Comparison of ENCODE assay signal across 19 cellular contexts in genomic region chr12:6265038-6265405, GRCh38. TPM values are rescaled to one million over a fixed set of nuclear protein-coding genes. Genes with fewer than 3 reads are reported as not detected.
DNase-seq lines count a peak whose midpoint lies in the region; ATAC-seq, FAIRE-seq and TF ChIP-seq lines count a peak whose summit lies in the region.
"Had no signal": no experiment of that assay in that cellular context is flagged by ENCODE, and none has a peak within 500 bp of the region (broad histone marks: within the 10 kb centered on the region; RNA-seq: fewer than 3 reads in every experiment).

No MANE protein-coding gene starts in this region.

- CTCF ChIA-PET in mammary epithelial cell (lab: Charles Lee; ENCODE audit: low non-redundant PET) = no interaction called here
- CTCF ChIA-PET in H1 (lab: Charles Lee; ENCODE audit: partially characterized antibody) = interaction anchor here (1.4 to 6.2 kb wide), 7 partner anchors 9 to 227 kb away, joined by 5 to 53 read pairs (median 8); no protein-coding TSS in a partner anchor

- peaks cover 6% of the 10 kb centered on the region for H3K27me3 Mint-ChIP-seq in nephron progenitor cell (ENCODE audit: low read depth, poor library complexity)

- no peaks in the 10 kb centered on the region for H3K36me3 Mint-ChIP-seq in nephron progenitor cell (ENCODE audit: low read depth)

- no peak overlapping the region for H3K18ac ChIP-seq in H1 (ENCODE audit: extremely low read depth, low read length)

- H4K91ac ChIP-seq in H1 (replicated peaks; ENCODE audit: insufficient read length, low read length) = no peak overlapping the region

- no peak overlapping the region for H4K5ac ChIP-seq in H1 (ENCODE audit: insufficient read length, low read depth, low read length)

- TF ChIP-seq RAD21 in H1 (IDR thresholded peaks at IDR 0.05 in 1 of 2, conservative IDR thresholded peaks at IDR 0.05 in 1 of 2; ENCODE audit: low read depth in 2 of 2, low read length in 2 of 2) = no peak

- H3K27ac Mint-ChIP-seq in nephron progenitor cell = peak overlapping the region; percentile 2
- H3K27ac Mint-ChIP-seq: GM23338 had no signal

- H3K36me3 ChIP-seq in breast epithelium = no peaks in the 10 kb centered on the region
- no peaks in the 10 kb centered on the region for H3K36me3 ChIP-seq in mammary epithelial cell (ENCODE audit: insufficient read depth, low read length)
- no peaks in the 10 kb centered on the region for H3K36me3 ChIP-seq in H1 (ENCODE audit: control insufficient read depth in 2 of 4, insufficient read depth in 4 of 4, low read length in 3 of 4)
- H3K36me3 ChIP-seq in upper lobe of right lung = no peaks in the 10 kb centered on the region
- H3K36me3 ChIP-seq in testis (ENCODE audit: low read depth, missing control alignments) = no peaks in the 10 kb centered on the region
- H3K36me3 ChIP-seq: BLaER1 treated with 17β-estradiol and CSF1 and Interleukin-3, amounts not matched to agents 10 nM and 100 nM had no signal

- no peaks in the 10 kb centered on the region for H4K20me1 ChIP-seq in mammary epithelial cell (ENCODE audit: insufficient read depth, low read length)
- no peaks in the 10 kb centered on the region for H4K20me1 ChIP-seq in H1 (replicated peaks in 1 of 2; ENCODE audit: control insufficient read depth in 1 of 2, insufficient read depth in 2 of 2, low read length in 2 of 2)
- H4K20me1 ChIP-seq: BLaER1 treated with 17β-estradiol and CSF1 and Interleukin-3, amounts not matched to agents 10 nM and 100 nM had no signal

- peak overlapping the region; percentile 90; the same call in 1 of the 2 replicates for H2BK12ac ChIP-seq in H1 (ENCODE audit: low read depth, low read length)

- ATAC-seq in upper lobe of right lung = peak; percentile 4
- ATAC-seq: A549, GM23338 had no signal

- peaks cover 46% of the 10 kb centered on the region for H3K4me1 Mint-ChIP-seq in nephron progenitor cell

- TF ChIP-seq POLR2A in breast epithelium (IDR thresholded peaks at IDR 0.05) (no peak), H1 (IDR thresholded peaks at IDR 0.05; ENCODE audit: control extremely low read depth in 1 of 2, low read depth in 2 of 2, low read length in 2 of 2) (no peak), testis (IDR thresholded peaks at IDR 0.05) (no peak)

- no peak for FAIRE-seq in H1 (lab: Jason Lieb, UNC)
- FAIRE-seq: A549, GM12891 had no signal

- WGBS in mammary epithelial cell (ENCODE audit: low coverage, missing lambda C conversion rate) = 82% methylated on average over 1 of the region's 2 CpGs
- WGBS in H1 (ENCODE audit: extremely low coverage in 1 of 2, insufficient coverage in 1 of 2, insufficient read length in 1 of 2, insufficient replicate concordance in 2 of 2, low coverage in 1 of 2, low lambda C conversion rate in 2 of 2, missing lambda C conversion rate in 1 of 2), 2 experiments = 82% methylated on average over 2 of the region's 2 CpGs; no CpG with 5 or more reads in 1 of the 2 experiments
- 90 to 98% methylated on average over 2 of the region's 2 CpGs for WGBS in testis, 2 donors

- H3K27me3 ChIP-seq in breast epithelium (no peaks in the 10 kb centered on the region), mammary epithelial cell (ENCODE audit: insufficient read depth, low read length) (no peaks in the 10 kb centered on the region), H1 (replicated peaks in 1 of 4; ENCODE audit: control insufficient read depth in 3 of 4, extremely low read depth in 1 of 4, insufficient read depth in 3 of 4, low read length in 3 of 4) (no peaks in the 10 kb centered on the region), upper lobe of right lung (no peaks in the 10 kb centered on the region), testis (no peaks in the 10 kb centered on the region)
- H3K27me3 ChIP-seq: BLaER1 treated with 17β-estradiol and CSF1 and Interleukin-3, amounts not matched to agents 10 nM and 100 nM had no signal

- H2AFZ ChIP-seq in mammary epithelial cell (ENCODE audit: low read depth, low read length) = no peak overlapping the region
- no peak overlapping the region for H2AFZ ChIP-seq in H1 (ENCODE audit: low read length)

- H3K9ac ChIP-seq in mammary epithelial cell (ENCODE audit: insufficient read depth, low read length) = no peak overlapping the region
- H3K9ac ChIP-seq in H1 (replicated peaks in 1 of 4; ENCODE audit: extremely low read depth in 1 of 4, low read depth in 3 of 4, low read length in 3 of 4) = no peak overlapping the region
- H3K9ac ChIP-seq: BLaER1 treated with 17β-estradiol and CSF1 and Interleukin-3, amounts not matched to agents 10 nM and 100 nM; KMS-11 had no signal

- DNase-seq in breast epithelium (ENCODE audit: low spot score in 2 of 2) (no peak), mammary epithelial cell (no peak), H1 (ENCODE audit: low read depth in 1 of 2, low spot score in 2 of 2) (no peak), nephron progenitor cell (no peak), upper lobe of right lung (peak; percentile 56), A172 (ENCODE audit: low spot score) (no peak), NK-92 (lab: John Stamatoyannopoulos, UW; ENCODE audit: unreplicated experiment) (no peak), testis (no peak)
- DNase-seq: GF-D8, NCI-H1048, NCI-H1436 treated with DMSO at 0.1 percent for 48 hours, NCI-H524 treated with DMSO at 0.1 percent for 48 hours, SIG-M5 had no signal

- H3K4me1 ChIP-seq in breast epithelium = no peaks in the 10 kb centered on the region
- H3K4me1 ChIP-seq in mammary epithelial cell (ENCODE audit: insufficient read depth, low read length) = peaks cover 19% of the 10 kb centered on the region
- peaks cover 8 to 16% (median 12%) of the 10 kb centered on the region in 4 experiments for H3K4me1 ChIP-seq in H1 (replicated peaks in 1 of 4; ENCODE audit: control insufficient read depth in 3 of 4, insufficient read depth in 4 of 4, low read length in 3 of 4)
- peaks cover 11% of the 10 kb centered on the region for H3K4me1 ChIP-seq in upper lobe of right lung
- H3K4me1 ChIP-seq in testis = peaks cover 6% of the 10 kb centered on the region

- no peak overlapping the region for H3K4ac ChIP-seq in H1 (replicated peaks; ENCODE audit: insufficient read length, low read depth, low read length)

- H2BK120ac ChIP-seq in H1 (replicated peaks; ENCODE audit: low read depth, low read length) = no peak overlapping the region

- dilution Hi-C loops in mammary epithelial cell (cut with HindIII; ENCODE audit: low sequenced_read_pairs) = no loop called here

- no peak overlapping the region for H3K14ac ChIP-seq in H1 (ENCODE audit: insufficient read length)

- H3K9me3 ChIP-seq in breast epithelium = no peaks in the 10 kb centered on the region
- no peaks in the 10 kb centered on the region for H3K9me3 ChIP-seq in mammary epithelial cell (replicated peaks; ENCODE audit: insufficient read depth, low read length)
- H3K9me3 ChIP-seq in H1 (ENCODE audit: insufficient read depth in 2 of 2, low read depth in 1 of 2, low read length in 1 of 2) = no peaks in the 10 kb centered on the region
- H3K9me3 ChIP-seq in upper lobe of right lung = no peaks in the 10 kb centered on the region
- H3K9me3 ChIP-seq in testis = no peaks in the 10 kb centered on the region
- H3K9me3 ChIP-seq: A549; BLaER1 treated with 17β-estradiol and CSF1 and Interleukin-3, amounts not matched to agents 10 nM and 100 nM had no signal

- H3K4me3 Mint-ChIP-seq in nephron progenitor cell = no peak overlapping the region
- H3K4me3 Mint-ChIP-seq: GM23338 had no signal

- H3K4me2 ChIP-seq in mammary epithelial cell (ENCODE audit: insufficient read depth, low read depth, low read length) (no peak overlapping the region), H1 (ENCODE audit: insufficient read depth in 1 of 2, low read depth in 2 of 2, low read length in 2 of 2) (no peak overlapping the region)
- H3K4me2 ChIP-seq: A549; BLaER1 treated with 17β-estradiol and CSF1 and Interleukin-3, amounts not matched to agents 10 nM and 100 nM; GM23338; KMS-11 had no signal

- H2BK20ac ChIP-seq in H1 (ENCODE audit: low read length) = no peak overlapping the region

- no peak overlapping the region for H2BK5ac ChIP-seq in H1 (ENCODE audit: low read depth, low read length)

- no peak overlapping the region for H2BK15ac ChIP-seq in H1 (ENCODE audit: low read length)

- no peak overlapping the region for H4K8ac ChIP-seq in H1 (ENCODE audit: extremely low read depth, insufficient read depth, low read length)

- H3K9me3 Mint-ChIP-seq in nephron progenitor cell = no peaks in the 10 kb centered on the region
- H3K9me3 Mint-ChIP-seq: GM23338 had no signal

- H3K4me3 ChIP-seq in breast epithelium (no peak overlapping the region), mammary epithelial cell (replicated peaks in 1 of 3; ENCODE audit: insufficient read depth in 1 of 3, low read depth in 2 of 3, low read length in 3 of 3) (no peak overlapping the region), H1 (ENCODE audit: extremely low read depth in 1 of 4, insufficient read depth in 2 of 4, low read depth in 3 of 4, low read length in 4 of 4) (no peak overlapping the region), upper lobe of right lung (no peak overlapping the region), testis (no peak overlapping the region)
- H3K4me3 ChIP-seq: A549; BLaER1 treated with 17β-estradiol and CSF1 and Interleukin-3, amounts not matched to agents 10 nM and 100 nM; GM23338 had no signal

- no peak for TF ChIP-seq EP300 in H1 (IDR thresholded peaks at IDR 0.05; ENCODE audit: borderline replicate concordance in 1 of 2, low read depth in 2 of 2, low read length in 2 of 2)

- H3K56ac ChIP-seq in H1 (replicated peaks; ENCODE audit: insufficient read length, low read depth, low read length) = no peak overlapping the region

- no peaks in the 10 kb centered on the region for H3K23me2 ChIP-seq in H1 (ENCODE audit: low read depth, low read length)

- no peak for TF ChIP-seq CTCF in breast epithelium (IDR thresholded peaks at IDR 0.05)
- no peak for TF ChIP-seq CTCF in mammary epithelial cell (conservative IDR thresholded peaks at IDR 0.05 in 1 of 2, IDR thresholded peaks at IDR 0.05 in 1 of 2; ENCODE audit: extremely low read depth in 1 of 2, insufficient read depth in 1 of 2, low read depth in 1 of 2, low read length in 2 of 2)
- TF ChIP-seq CTCF in H1 (IDR thresholded peaks at IDR 0.05; ENCODE audit: control extremely low read depth in 1 of 3, insufficient read depth in 1 of 3, low read depth in 1 of 3, low read length in 3 of 3) = no peak
- no peak for TF ChIP-seq CTCF in nephron progenitor cell (IDR thresholded peaks at IDR 0.05)
- no peak for TF ChIP-seq CTCF in upper lobe of right lung (IDR thresholded peaks at IDR 0.05)
- TF ChIP-seq CTCF in testis (IDR thresholded peaks at IDR 0.05) = no peak

- BruUV-seq in mammary epithelial cell (replicated peaks; lab: Mats Ljungman, UMichigan) = no TSS peak

- H3K79me1 ChIP-seq in H1 (ENCODE audit: low read depth, low read length) = 0 out of 2 replicates have a peak, but pooled peaks cover 2% of the 10 kb centered on the region

- H3K79me2 ChIP-seq in mammary epithelial cell (ENCODE audit: insufficient read depth, low read length) (no peaks in the 10 kb centered on the region), H1 (ENCODE audit: control insufficient read depth in 1 of 2, insufficient read depth in 2 of 2, low read length in 2 of 2) (no peaks in the 10 kb centered on the region)

- H3K23ac ChIP-seq in H1 (ENCODE audit: insufficient read length) = no peak overlapping the region

- POLR2A ChIA-PET in H1 (lab: Charles Lee; ENCODE audit: partially characterized antibody) = interaction anchor here (2.0 to 4.7 kb wide), 2 partner anchors 50 to 64 kb away, joined by 5 to 14 read pairs; partner anchors contain the start of gene CD9

- H3K27ac ChIP-seq in breast epithelium = peak overlapping the region; percentile 44 to 61
- no peak overlapping the region for H3K27ac ChIP-seq in mammary epithelial cell (ENCODE audit: insufficient read depth, low read depth, low read length)
- no peak overlapping the region for H3K27ac ChIP-seq in H1 (ENCODE audit: low read depth, low read length)
- H3K27ac ChIP-seq in upper lobe of right lung = peak overlapping the region; percentile 55
- no peak overlapping the region for H3K27ac ChIP-seq in testis
- H3K27ac ChIP-seq: A549; BLaER1 treated with 17β-estradiol and CSF1 and Interleukin-3, amounts not matched to agents 10 nM and 100 nM; KMS-11 had no signal

- no peak overlapping the region for H2AK5ac ChIP-seq in H1 (ENCODE audit: low read depth, low read length)

- in situ Hi-C loops in mammary epithelial cell (cut with MboI; ENCODE audit: low sequenced_read_pairs in 2 of 2) = no loop called here

- intact Hi-C loops in breast epithelium (cut with DNase I; ENCODE audit: low total_unique reads) (no loop called here), mammary epithelial cell (cut with micrococcal nuclease) (no loop called here), upper lobe of right lung (cut with DNase I) (no loop called here), testis (cut with DNase I; ENCODE audit: low total_unique reads) (no loop called here)

RNA-seq across cellular contexts. Expression of gene PLEKHG6, which starts 45.5 kb away (rescaled TPM):
- total RNA-seq in breast epithelium (10 to 100 TPM; 11.9 to 43.6 (median 42.4) TPM), mammary epithelial cell (1 to 10 TPM; 2.2 to 3.3 TPM), upper lobe of right lung (5.1 TPM), testis (1 to 10 TPM in 1 of 2 donors, under 1 TPM in 1; 0.87 to 2.0 TPM)
- polyA plus RNA-seq in mammary epithelial cell (2.1 TPM), H1 (2011; rRNA removed) (23.1 and 38.1 TPM in 2 replicates), testis (ENCODE audit: insufficient read depth, low read depth, low replicate concordance) (2.2 TPM)
- polyA minus RNA-seq in mammary epithelial cell = not detected
- 25.5 and 32.5 TPM in 2 replicates for total RNA-seq in H1 (2021; fragmentation: NEBNext Ultra II Directional; extraction: Animal tissue kit (Norgen Biotek cat#: 25700))
- polyA plus RNA-seq in H1 (2011; cell fraction: cytosol; rRNA removed) = 30.4 TPM
- polyA plus RNA-seq in H1 (2011; cell fraction: nucleus; rRNA removed) = 49.3 TPM
- polyA plus RNA-seq in H1 (2012, experiment 1 of 2) = 22.6 to 29.6 TPM (median 26.3 TPM) in 4 replicates
- polyA plus RNA-seq in H1 (2012, experiment 2 of 2) = 28.8 TPM
- polyA plus RNA-seq in H1 (2013, experiment 1 of 2) = 18.8 TPM
- 18.5 TPM for polyA plus RNA-seq in H1 (2013, experiment 2 of 2)
- polyA minus RNA-seq in H1 (2011; rRNA and poly(A)+ RNA removed) = 22.1 and 28.7 TPM in 2 replicates
- 17.8 TPM for polyA minus RNA-seq in H1 (2011; cell fraction: cytosol; rRNA and poly(A)+ RNA removed)
- 17.7 TPM for polyA minus RNA-seq in H1 (2011; cell fraction: nucleus; rRNA and poly(A)+ RNA removed)
- total RNA-seq in A172 (2014; rRNA removed; shearing (Covaris generic)) = not detected in 2 replicates
- total RNA-seq: Daoy had no signal

Comparison
In these comparisons a context has a peak if more than half of its experiments do, and no peak if none do; other contexts are left out.
1. H3K27ac ChIP-seq: peak in breast epithelium (2 of 2) and upper lobe of right lung (single experiment); none in mammary epithelial cell (single experiment), H1 (single experiment) and testis (0 of 2).